ENCODE assay signal across 14 cellular contexts in the genomic region with DNA sequence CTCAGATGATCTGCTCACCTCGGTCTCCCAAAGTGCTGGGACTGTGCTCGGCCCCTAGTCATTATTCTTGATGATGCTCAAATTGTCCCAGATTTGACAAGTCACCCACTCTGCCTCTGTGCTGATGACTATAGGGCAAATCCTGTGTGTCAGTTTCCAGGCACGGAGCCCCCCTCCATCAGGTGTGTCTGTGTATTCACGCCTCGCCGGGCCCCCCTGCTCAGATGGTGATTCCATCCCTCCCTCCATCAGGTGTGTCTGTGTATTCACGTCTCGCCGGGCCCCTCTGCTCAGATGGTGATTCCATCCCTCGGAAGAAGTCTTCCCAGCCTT. TPM values are rescaled to one million over a fixed set of nuclear protein-coding genes. Genes with fewer than 3 reads are reported as not detected.
DNase-seq lines count a peak whose midpoint lies in the region; ATAC-seq, FAIRE-seq and TF ChIP-seq lines count a peak whose summit lies in the region.
"Had no signal": no experiment of that assay in that cellular context is flagged by ENCODE, and none has a peak within 500 bp of the region (broad histone marks: within the 10 kb centered on the region; RNA-seq: fewer than 3 reads in every experiment).

No MANE protein-coding gene starts in this region.

- H3K27ac Mint-ChIP-seq in activated naive CD4-positive, alpha-beta T cell treated with anti-CD3 and anti-CD28 coated beads, Interleukin-2, amount 50 U/mL, for 24 hours = peak overlapping the region; percentile 59
- H3K27ac Mint-ChIP-seq in IgD-negative memory B cell = peak overlapping the region; percentile 93 to 97 (median 96)
- H3K27ac Mint-ChIP-seq in stimulated activated naive B cell treated with anti-CD40 and anti-IgM and Interleukin-4, amounts not matched to agents 10 μg/mL and 1 μg/mL and 100 μg/mL, for 72 hours = peak overlapping the region; percentile 99

- H3K36me3 ChIP-seq in K562 (ENCODE audit: control insufficient read depth, insufficient read depth, low read length) = no peaks in the 10 kb centered on the region
- H3K36me3 ChIP-seq: left lung had no signal

- no peaks in the 10 kb centered on the region for H3K9me3 ChIP-seq in K562 (replicated peaks; ENCODE audit: control insufficient read depth, insufficient read depth, low read depth, low read length)
- H3K9me3 ChIP-seq: left lung had no signal

- no peaks in the 10 kb centered on the region for H3K9me3 Mint-ChIP-seq in activated naive CD4-positive, alpha-beta T cell treated with anti-CD3 and anti-CD28 coated beads, Interleukin-2, amount 50 U/mL, for 24 hours
- H3K9me3 Mint-ChIP-seq in IgD-negative memory B cell = no peaks in the 10 kb centered on the region
- H3K9me3 Mint-ChIP-seq in stimulated activated naive B cell treated with anti-CD40 and anti-IgM and Interleukin-4, amounts not matched to agents 10 μg/mL and 1 μg/mL and 100 μg/mL, for 72 hours = peaks cover 0 to 3% of the 10 kb centered on the region in 2 donors

- no peaks in the 10 kb centered on the region for H3K27me3 Mint-ChIP-seq in activated naive CD4-positive, alpha-beta T cell treated with anti-CD3 and anti-CD28 coated beads, Interleukin-2, amount 50 U/mL, for 24 hours
- peaks cover 2% of the 10 kb centered on the region for H3K27me3 Mint-ChIP-seq in IgD-negative memory B cell
- no peaks in the 10 kb centered on the region for H3K27me3 Mint-ChIP-seq in stimulated activated naive B cell treated with anti-CD40 and anti-IgM and Interleukin-4, amounts not matched to agents 10 μg/mL and 1 μg/mL and 100 μg/mL, for 72 hours

- in situ Hi-C loops in K562 (cut with MboI) = no loop called here

- peaks cover 5 to 55% of the 10 kb centered on the region in 2 experiments; a peak in 4 of 5 replicates for H3K4me1 ChIP-seq in K562 (replicated peaks in 1 of 2; ENCODE audit: control insufficient read depth in 2 of 2, insufficient read depth in 2 of 2, low read length in 2 of 2)

- TF ChIP-seq CTCF in K562 (IDR thresholded peaks at IDR 0.05 in 2 of 3, conservative IDR thresholded peaks at IDR 0.05 in 1 of 3; ENCODE audit: insufficient read depth in 2 of 3, low read depth in 1 of 3, low read length in 3 of 3) = no peak

- no peak for TF ChIP-seq RAD21 in K562 (CRISPR knock-in tag; conservative IDR thresholded peaks at IDR 0.05 in 1 of 2, IDR thresholded peaks at IDR 0.05 in 1 of 2)

- TF ChIP-seq POLR2A in K562 (conservative IDR thresholded peaks at IDR 0.05) = no peak

- no peak for ATAC-seq in K562
- no peak for ATAC-seq in stimulated activated naive B cell treated with anti-CD40 and anti-IgM and Interleukin-4, amounts not matched to agents 10 μg/mL and 1 μg/mL and 100 μg/mL, for 72 hours (replicated peaks)
- no peak for ATAC-seq in activated CD4-positive, CD25-positive, alpha-beta regulatory T cell treated with anti-CD3 and anti-CD28 coated beads, Interleukin-2, amount 50 U/mL, for 24 hours
- ATAC-seq in left colon = no peak

- FAIRE-seq in K562 (lab: Jason Lieb, UNC) = no peak
- FAIRE-seq: endometrium, TTC549 had no signal

- 0 out of 2 replicates have a peak overlapping the region, but pooled peaks have one; percentile 37 for H3K4me2 ChIP-seq in K562 (ENCODE audit: insufficient read depth, low read length)

- peak overlapping the region; percentile 70; the same call in 1 of the 2 replicates for H2AFZ ChIP-seq in K562 (ENCODE audit: low read depth, low read length)

- no peak overlapping the region for H3K9ac ChIP-seq in K562 (ENCODE audit: insufficient read depth in 1 of 2, low read depth in 2 of 2, low read length in 2 of 2)

- H3K79me2 ChIP-seq in K562 (ENCODE audit: control insufficient read depth, insufficient read depth, low read length) = no peaks in the 10 kb centered on the region

- H3K27me3 ChIP-seq in K562 (ENCODE audit: control insufficient read depth in 2 of 2, insufficient read depth in 2 of 2, low read length in 2 of 2) = no peaks in the 10 kb centered on the region

- no peak for TF ChIP-seq EP300 in K562 (IDR thresholded peaks at IDR 0.05; ENCODE audit: low read length)

- H3K9me1 ChIP-seq in K562 (ENCODE audit: control insufficient read depth, insufficient read depth, low read length) = peaks cover 4% of the 10 kb centered on the region

- no peak overlapping the region for H3K4me3 ChIP-seq in K562
- H3K4me3 ChIP-seq: left lung had no signal

- no peak overlapping the region for H3K27ac ChIP-seq in K562 (ENCODE audit: extremely low read depth, low read depth, low read length)

- no peak for DNase-seq in activated naive CD4-positive, alpha-beta T cell treated with Interleukin-2 at 50 U/mL for 16 hours
- DNase-seq in K562 (ENCODE audit: extremely low read depth in 1 of 4, low spot score in 3 of 4) (no peak), NCI-H1048 (lab: John Stamatoyannopoulos, UW) (no peak), left colon (no peak)
- DNase-seq in stimulated activated naive B cell treated with anti-CD40 and anti-IgM and Interleukin-4, amounts not matched to agents 10 μg/mL and 1 μg/mL and 100 μg/mL, for 72 hours = no peak
- DNase-seq: cerebellar nuclear complex, NCI-H1417, NCI-H345 had no signal

- WGBS in K562 (ENCODE audit: insufficient coverage, low coverage, missing lambda C conversion rate) = 66% methylated on average over 6 of the region's 10 CpGs

- H3K4me3 Mint-ChIP-seq in activated naive CD4-positive, alpha-beta T cell treated with anti-CD3 and anti-CD28 coated beads, Interleukin-2, amount 50 U/mL, for 24 hours = no peak overlapping the region
- H3K4me3 Mint-ChIP-seq in IgD-negative memory B cell = peak overlapping the region; percentile 69 to 90 (median 88)
- peak overlapping the region; percentile 17 to 61 for H3K4me3 Mint-ChIP-seq in stimulated activated naive B cell treated with anti-CD40 and anti-IgM and Interleukin-4, amounts not matched to agents 10 μg/mL and 1 μg/mL and 100 μg/mL, for 72 hours

- H3K4me1 Mint-ChIP-seq in activated naive CD4-positive, alpha-beta T cell treated with anti-CD3 and anti-CD28 coated beads, Interleukin-2, amount 50 U/mL, for 24 hours = peaks cover 42% of the 10 kb centered on the region
- peaks cover 36 to 40% (median 40%) of the 10 kb centered on the region in 3 donors for H3K4me1 Mint-ChIP-seq in IgD-negative memory B cell
- H3K4me1 Mint-ChIP-seq in stimulated activated naive B cell treated with anti-CD40 and anti-IgM and Interleukin-4, amounts not matched to agents 10 μg/mL and 1 μg/mL and 100 μg/mL, for 72 hours = peaks cover 56 to 90% of the 10 kb centered on the region in 2 donors

- no peaks in the 10 kb centered on the region for H4K20me1 ChIP-seq in K562 (replicated peaks; ENCODE audit: control insufficient read depth, insufficient read depth, low read length)

- intact Hi-C loops in K562 (cut with micrococcal nuclease) (no loop called here), left colon (cut with DNase I, micrococcal nuclease) (no loop called here)

- H3K36me3 Mint-ChIP-seq in activated naive CD4-positive, alpha-beta T cell treated with anti-CD3 and anti-CD28 coated beads, Interleukin-2, amount 50 U/mL, for 24 hours = no peaks in the 10 kb centered on the region
- peaks cover 2% of the 10 kb centered on the region for H3K36me3 Mint-ChIP-seq in IgD-negative memory B cell
- peaks cover 8 to 16% of the 10 kb centered on the region in 2 donors for H3K36me3 Mint-ChIP-seq in stimulated activated naive B cell treated with anti-CD40 and anti-IgM and Interleukin-4, amounts not matched to agents 10 μg/mL and 1 μg/mL and 100 μg/mL, for 72 hours

- CTCF ChIA-PET in K562 (lab: Yijun Ruan, JAX; ENCODE audit: low intra/inter-chr PET ratio) = no interaction called here

- no TSS peak for BruUV-seq in K562 (replicated peaks; lab: Mats Ljungman, UMichigan)

- POLR2A ChIA-PET in K562 (lab: Yijun Ruan, JAX) = no interaction called here

RNA-seq across cellular contexts. Expression of gene GPR132, which starts 4.3 kb away (rescaled TPM):
- 37.2 TPM for polyA plus RNA-seq in IgD-negative memory B cell
- total RNA-seq in K562 (2011; cell fraction: chromatin; rRNA removed; ENCODE audit: low replicate concordance) = 0.23 and 0.51 TPM in 2 replicates
- total RNA-seq in K562 (2011; cell fraction: nucleolus; rRNA removed) = 0.26 and 0.50 TPM in 2 replicates
- total RNA-seq in K562 (2011; cell fraction: nucleoplasm; rRNA removed) = 0.23 and 0.44 TPM in 2 replicates
- total RNA-seq in K562 (2014; rRNA removed) = 0.49 and 0.50 TPM in 2 replicates
- 0.19 and 0.25 TPM in 2 replicates for total RNA-seq in K562 (2014; rRNA removed; fragmentation: Illumina TruSeq; extraction: Trizol)
- 0.98 and 1.0 TPM in 2 replicates for total RNA-seq in K562 (2015; rRNA removed; fragmentation: Illumina TruSeq; extraction: Trizol)
- 0.49 and 1.1 TPM in 2 replicates for total RNA-seq in K562 (2021)
- polyA plus RNA-seq in K562 (2011; rRNA removed) = 0.01 and 0.22 TPM in 2 replicates
- polyA plus RNA-seq in K562 (2011; cell fraction: cytosol; rRNA removed) = 0.34 and 1.1 TPM in 2 replicates
- 0.27 and 0.41 TPM in 2 replicates for polyA plus RNA-seq in K562 (2011; cell fraction: nucleus; rRNA removed)
- polyA plus RNA-seq in K562 (2012) = 0.59 and 3.2 TPM in 2 replicates
- 0.22 and 0.24 TPM in 2 replicates for polyA plus RNA-seq in K562 (2014; fragmentation: Illumina TruSeq; extraction: Trizol)
- under 1 TPM in 1 of 2 experiments, not detected in 1; 0.01 TPM for polyA plus RNA-seq in K562 (2014; fragmentation: Nextera tagmentation; extraction: Ambion mirVana)
- 0.23 and 0.46 TPM in 2 replicates for polyA plus RNA-seq in K562 (2014; rRNA removed)
- 0.06 TPM in 1 of 2 replicates, not detected in the other for polyA minus RNA-seq in K562 (2011; rRNA and poly(A)+ RNA removed)
- polyA minus RNA-seq in K562 (2011; cell fraction: cytosol; rRNA and poly(A)+ RNA removed) = not detected in 2 replicates
- polyA minus RNA-seq in K562 (2011; cell fraction: nucleus; rRNA and poly(A)+ RNA removed) = 0.13 and 0.33 TPM in 2 replicates
- 1 to 10 TPM in 1 of 2 donors, under 1 TPM in 1; 0.73 to 3.4 TPM for total RNA-seq in left colon

RNA-seq across cellular contexts. Expression of gene CDCA4, which starts 48.6 kb away (rescaled TPM):
- 11.4 TPM for polyA plus RNA-seq in IgD-negative memory B cell
- 13.4 and 22.4 TPM in 2 replicates for total RNA-seq in K562 (2011; cell fraction: chromatin; rRNA removed; ENCODE audit: low replicate concordance)
- total RNA-seq in K562 (2011; cell fraction: nucleolus; rRNA removed) = 17.5 TPM in 2 replicates
- total RNA-seq in K562 (2011; cell fraction: nucleoplasm; rRNA removed) = 18.6 and 23.1 TPM in 2 replicates
- total RNA-seq in K562 (2014; rRNA removed) = 33.9 and 41.3 TPM in 2 replicates
- 15.8 and 17.3 TPM in 2 replicates for total RNA-seq in K562 (2014; rRNA removed; fragmentation: Illumina TruSeq; extraction: Trizol)
- total RNA-seq in K562 (2015; rRNA removed; fragmentation: Illumina TruSeq; extraction: Trizol) = 23.0 and 23.9 TPM in 2 replicates
- total RNA-seq in K562 (2021) = 43.3 and 44.2 TPM in 2 replicates
- polyA plus RNA-seq in K562 (2011; rRNA removed) = 25.1 and 34.5 TPM in 2 replicates
- polyA plus RNA-seq in K562 (2011; cell fraction: cytosol; rRNA removed) = 33.5 and 50.8 TPM in 2 replicates
- 14.4 and 19.3 TPM in 2 replicates for polyA plus RNA-seq in K562 (2011; cell fraction: nucleus; rRNA removed)
- polyA plus RNA-seq in K562 (2012) = 32.1 and 37.8 TPM in 2 replicates
- 16.7 and 27.1 TPM in 2 replicates for polyA plus RNA-seq in K562 (2014; fragmentation: Illumina TruSeq; extraction: Trizol)
- polyA plus RNA-seq in K562 (2014; fragmentation: Nextera tagmentation; extraction: Ambion mirVana) = 10 to 100 TPM in 1 of 2 experiments, 1 to 10 TPM in 1; 6.6 to 10.3 TPM
- 36.9 and 43.3 TPM in 2 replicates for polyA plus RNA-seq in K562 (2014; rRNA removed)
- 17.1 and 17.8 TPM in 2 replicates for polyA minus RNA-seq in K562 (2011; rRNA and poly(A)+ RNA removed)
- 17.8 and 25.3 TPM in 2 replicates for polyA minus RNA-seq in K562 (2011; cell fraction: cytosol; rRNA and poly(A)+ RNA removed)
- polyA minus RNA-seq in K562 (2011; cell fraction: nucleus; rRNA and poly(A)+ RNA removed) = 5.7 and 7.2 TPM in 2 replicates
- 1 to 10 TPM; 5.2 to 6.5 TPM for total RNA-seq in left colon
